ENCODE assay signal across 8 cellular contexts in the genomic region with DNA sequence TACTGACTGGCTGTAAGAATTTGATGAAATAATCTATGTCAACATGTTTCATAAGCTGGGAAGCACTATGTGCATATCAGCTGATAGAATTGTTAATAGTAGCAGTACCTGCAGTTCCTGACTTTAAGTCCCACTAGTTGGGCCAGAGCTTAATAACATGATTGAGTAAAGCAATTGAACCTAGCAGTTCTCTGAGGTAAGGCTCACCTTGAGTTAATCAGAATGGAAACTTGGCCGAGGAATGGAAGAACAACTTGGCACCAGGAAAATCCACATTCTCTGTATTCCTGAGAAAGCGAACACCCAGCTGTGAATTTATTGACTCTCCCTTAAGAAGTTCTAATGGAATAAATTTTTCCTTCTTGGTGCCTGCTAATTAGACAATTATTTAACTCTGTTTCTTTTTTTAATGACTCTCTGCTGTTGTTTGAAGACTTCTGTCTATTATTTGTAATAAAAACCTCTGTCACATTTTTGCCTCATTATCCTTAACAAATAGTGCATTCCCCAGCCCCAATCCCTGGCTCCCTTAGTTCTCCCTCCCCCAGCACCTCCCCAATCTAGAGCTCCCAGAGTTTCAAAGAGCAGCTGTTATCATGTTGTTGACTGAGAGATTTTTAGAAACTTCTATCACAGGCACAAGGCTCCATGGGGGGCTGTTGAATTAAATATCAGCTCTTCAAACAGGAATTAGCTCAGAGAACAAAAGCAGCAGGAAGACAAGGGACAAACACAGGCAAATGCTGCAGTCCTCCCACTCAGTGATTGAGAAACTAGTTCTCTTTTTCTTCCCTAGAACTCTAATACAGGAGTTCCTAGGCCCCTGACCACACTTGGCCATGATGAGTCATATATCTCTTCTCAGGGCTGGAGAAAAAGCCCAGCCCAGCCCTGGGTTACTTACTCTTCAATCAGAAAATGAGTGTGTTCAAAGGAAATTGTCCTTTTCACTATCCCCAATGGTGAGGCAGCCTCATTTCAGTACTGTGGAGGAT.
DNase-seq lines count a peak whose midpoint lies in the region; ATAC-seq lines count a peak whose summit lies in the region.

No MANE protein-coding gene starts in this region.

- peak; percentile 93 for ATAC-seq in HG03060 (IDR thresholded peaks at IDR 0.05; ENCODE audit: low read depth, unreplicated experiment)
- ATAC-seq in stimulated activated memory B cell treated with anti-CD40 and anti-IgM and Interleukin-4, amounts not matched to agents 10 μg/mL and 1 μg/mL and 100 μg/mL, for 72 hours: peak; percentile 71

- no peak overlapping the region for H3K27ac Mint-ChIP-seq in stimulated activated memory B cell treated with anti-CD40 and anti-IgM and Interleukin-4, amounts not matched to agents 10 μg/mL and 1 μg/mL and 100 μg/mL, for 72 hours

- peaks cover 15% of the 10 kb centered on the region for H3K27me3 Mint-ChIP-seq in stimulated activated memory B cell treated with anti-CD40 and anti-IgM and Interleukin-4, amounts not matched to agents 10 μg/mL and 1 μg/mL and 100 μg/mL, for 72 hours

- H3K4me3 Mint-ChIP-seq in stimulated activated memory B cell treated with anti-CD40 and anti-IgM and Interleukin-4, amounts not matched to agents 10 μg/mL and 1 μg/mL and 100 μg/mL, for 72 hours: no peak overlapping the region

- peak; percentile 4 to 6 for DNase-seq in activated CD4-positive, alpha-beta T cell treated with anti-CD3 and anti-CD28 coated beads, Interleukin-2, amount 50 U/mL, for 48 hours
- no peak for DNase-seq in activated CD4-positive, alpha-beta T cell treated with anti-CD3 and anti-CD28 coated beads, Interleukin-2, amount 50 U/mL, for 1 hour
- peak; percentile 50 for DNase-seq in RPMI7951 (ENCODE audit: low read depth)
- no peak for DNase-seq in hippocampal formation (lab: John Stamatoyannopoulos, UW)
- DNase-seq in NCI-H2107 treated with DMSO at 0.1 percent for 48 hours (lab: John Stamatoyannopoulos, UW; ENCODE audit: unreplicated experiment): no peak
- no peak for DNase-seq in NCI-H2196 (lab: John Stamatoyannopoulos, UW; ENCODE audit: unreplicated experiment)

- H3K4me1 Mint-ChIP-seq in stimulated activated memory B cell treated with anti-CD40 and anti-IgM and Interleukin-4, amounts not matched to agents 10 μg/mL and 1 μg/mL and 100 μg/mL, for 72 hours: no peaks in the 10 kb centered on the region

- no peaks in the 10 kb centered on the region for H3K9me3 Mint-ChIP-seq in stimulated activated memory B cell treated with anti-CD40 and anti-IgM and Interleukin-4, amounts not matched to agents 10 μg/mL and 1 μg/mL and 100 μg/mL, for 72 hours

- H3K36me3 Mint-ChIP-seq in stimulated activated memory B cell treated with anti-CD40 and anti-IgM and Interleukin-4, amounts not matched to agents 10 μg/mL and 1 μg/mL and 100 μg/mL, for 72 hours: no peaks in the 10 kb centered on the region

Comparison
In these comparisons a context has a peak if more than half of its experiments do, and no peak if none do; other contexts are left out.
1. DNase-seq: peak in activated CD4-positive, alpha-beta T cell treated with anti-CD3 and anti-CD28 coated beads, Interleukin-2, amount 50 U/mL, for 48 hours (2 of 2) and RPMI7951 (single experiment); none in activated CD4-positive, alpha-beta T cell treated with anti-CD3 and anti-CD28 coated beads, Interleukin-2, amount 50 U/mL, for 1 hour (single experiment), hippocampal formation (0 of 2), NCI-H2107 treated with DMSO at 0.1 percent for 48 hours (single experiment) and NCI-H2196 (single experiment).